Comparison of ENCODE assay signal across 1 cellular context in genomic region chr12:31608299-31608698, GRCh38. TPM values are rescaled to one million over a fixed set of nuclear protein-coding genes. Genes with fewer than 3 reads are reported as not detected.
"Had no signal": no experiment of that assay in that cellular context is flagged by ENCODE, and none has a peak within 500 bp of the region (broad histone marks: within the 10 kb centered on the region; RNA-seq: fewer than 3 reads in every experiment).

No MANE protein-coding gene starts in this region.

RNA-seq across cellular contexts. Expression of gene DENND5B, which starts 17.4 kb away (rescaled TPM):
- total RNA-seq: activated CD4-positive, alpha-beta T cell treated with anti-CD3 and anti-CD28 coated beads, Interleukin-2, amount 10 ng/mL, durations not matched to agents 24 days and 14 days had no signal
